Comparison of ENCODE assay signal across 8 cellular contexts in genomic region chr13:44436589-44437337, GRCh38.
DNase-seq lines count a peak whose midpoint lies in the region; ATAC-seq and TF ChIP-seq lines count a peak whose summit lies in the region.

No MANE protein-coding gene starts in this region.

- H3K27me3 ChIP-seq in prostate gland (replicated peaks; ENCODE audit: insufficient read depth) = no peaks in the 10 kb centered on the region

- peak overlapping the region; percentile 92 for H3K4me3 Mint-ChIP-seq in MCF 10A (ENCODE audit: unreplicated experiment)

- H3K27me3 Mint-ChIP-seq in MCF 10A (ENCODE audit: insufficient read depth, unreplicated experiment) = no peaks in the 10 kb centered on the region

- POLR2A ChIA-PET in MCF 10A (lab: Yijun Ruan, JAX) = interaction anchor here (0.6 to 11.8 kb wide), 44 partner anchors 9 to 564 kb away, joined by 3 to 341 read pairs (median 5); partner anchors contain the start of gene CCDC122

- H3K36me3 ChIP-seq in prostate gland = peaks cover 0 to 13% of the 10 kb centered on the region in 2 donors

- TF ChIP-seq POLR2A in prostate gland (IDR thresholded peaks at IDR 0.05) = peak; percentile 99

- H3K27ac Mint-ChIP-seq in MCF 10A (ENCODE audit: low read depth, unreplicated experiment) = peak overlapping the region; percentile 96

- BruUV-seq in MCF 10A (replicated peaks; lab: Mats Ljungman, UMichigan) = no TSS peak

- H3K27ac ChIP-seq in prostate gland = peak overlapping the region; percentile 94 to 98

- under 1% methylated on average over 38 of the region's 38 CpGs for WGBS in prostate gland

- H3K9me3 ChIP-seq in prostate gland = no peaks in the 10 kb centered on the region

- peaks cover 40% of the 10 kb centered on the region for H3K4me1 Mint-ChIP-seq in MCF 10A (ENCODE audit: insufficient read depth, unreplicated experiment)

- CTCF ChIA-PET in MCF 10A (lab: Yijun Ruan, JAX) = interaction anchor here (0.6 to 3.2 kb wide), 19 partner anchors 24 to 555 kb away, joined by 3 to 49 read pairs (median 4); no protein-coding TSS in a partner anchor

- DNase-seq in GM12864 (ENCODE audit: low read depth) (no peak), NCI-H2029 (lab: John Stamatoyannopoulos, UW) (peak; percentile 79), T-helper 9 cell (peak; percentile 41), MCF 10A (ENCODE audit: unreplicated experiment) (peak; percentile 95), hypothalamus (lab: John Stamatoyannopoulos, UW) (peak; percentile 44 to 98 (median 93)), prostate gland (ENCODE audit: low spot score) (peak; percentile 98)

- TF ChIP-seq CTCF in GM12864 (IDR thresholded peaks at IDR 0.05; ENCODE audit: low read depth, low read length, missing control alignments) (no peak), MCF 10A (IDR thresholded peaks at IDR 0.05; ENCODE audit: unreplicated experiment) (no peak), prostate gland (IDR thresholded peaks at IDR 0.05) (peak in 1 of 4 experiments; percentile 31)

- peaks cover 47% of the 10 kb centered on the region for H3K36me3 Mint-ChIP-seq in MCF 10A (ENCODE audit: insufficient read depth, unreplicated experiment)

- intact Hi-C loops in MCF 10A (cut with micrococcal nuclease) = loop anchor here (1.0 to 2.0 kb wide), 5 partner anchors 34 to 294 kb away; no protein-coding TSS in a partner anchor
- intact Hi-C loops in prostate gland (cut with DNase I) = loop anchor here (2.0 to 10.0 kb wide), 7 partner anchors 132 to 530 kb away; no protein-coding TSS in a partner anchor

- H3K9me3 Mint-ChIP-seq in MCF 10A (ENCODE audit: unreplicated experiment) = no peaks in the 10 kb centered on the region

- H3K4me3 ChIP-seq in GM12864 (ENCODE audit: low read depth, low read length) (peak overlapping the region; percentile 44), prostate gland (peak overlapping the region; percentile 43 to 72)

- peaks cover 3% of the 10 kb centered on the region for H3K4me1 ChIP-seq in prostate gland (replicated peaks)

- ATAC-seq in HG03457 (IDR thresholded peaks at IDR 0.05; ENCODE audit: unreplicated experiment) = no peak
- no peak for ATAC-seq in GM19455 (IDR thresholded peaks at IDR 0.05; ENCODE audit: unreplicated experiment)
